8 cellular contexts compared by ENCODE assay signal in the genomic region with DNA sequence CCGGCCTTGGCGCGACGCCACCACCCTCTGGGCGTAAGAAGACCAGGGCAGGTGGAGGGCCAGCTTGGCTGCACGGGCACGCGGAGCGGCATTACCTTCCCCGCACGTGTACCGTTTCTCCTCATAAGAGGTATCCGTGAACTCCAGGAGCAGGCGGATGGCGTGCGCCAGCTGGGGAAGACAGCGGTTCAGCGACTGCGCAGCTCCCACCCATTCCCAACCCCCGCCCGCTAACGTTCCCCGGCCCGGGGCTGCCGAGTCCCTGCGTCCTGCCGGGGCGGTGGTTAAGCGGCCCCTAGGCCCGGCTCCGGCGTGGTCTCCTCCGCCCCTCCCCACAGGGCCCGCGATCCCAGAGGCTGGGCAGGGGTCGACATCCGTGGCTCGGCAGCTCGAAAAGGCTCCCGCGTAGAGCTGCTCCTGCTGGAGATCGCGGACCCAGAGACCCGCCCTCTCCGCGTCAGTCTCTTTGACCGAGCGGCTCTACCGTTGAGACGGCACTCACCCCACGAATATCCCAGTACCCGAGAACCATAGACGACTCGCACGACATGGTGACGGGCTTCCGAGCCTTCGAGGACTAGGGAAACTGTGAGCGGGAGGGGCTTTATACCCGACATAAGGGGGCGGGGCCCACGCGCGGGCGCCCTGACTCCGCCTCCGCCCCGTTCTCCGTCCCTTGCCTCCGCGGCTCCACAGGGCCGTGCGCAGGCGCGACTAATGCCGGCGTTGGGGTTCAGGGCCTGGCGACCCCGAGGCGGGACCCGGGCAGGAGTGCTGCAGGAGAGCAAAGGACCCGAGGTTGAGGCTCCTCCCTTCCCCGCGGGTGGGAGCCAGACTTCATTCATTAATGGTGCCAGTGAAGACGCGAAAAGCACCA. TPM values are rescaled to one million over a fixed set of nuclear protein-coding genes. Genes with fewer than 3 reads are reported as not detected.
DNase-seq lines count a peak whose midpoint lies in the region; ATAC-seq and TF ChIP-seq lines count a peak whose summit lies in the region.

No MANE protein-coding gene starts in this region.

- H3K9me2 ChIP-seq in PC-9 (ENCODE audit: insufficient read depth) = no peaks in the 10 kb centered on the region

- intact Hi-C loops in PC-9 (cut with micrococcal nuclease; ENCODE audit: unreplicated experiment) = no loop called here
- intact Hi-C loops in activated T-helper 2 cell treated with anti-CD3 and anti-CD28 coated beads, Interferon-gamma antibody, Interleukin-2, Interleukin-4, amounts not matched to agents 10 μg/mL and 5 μg/mL and 100 μg/mL, durations not matched to agents 14 hours and 24 hours and 36 hours (cut with micrococcal nuclease) = loop anchor here (2.0 kb wide), 1 partner anchor 53 kb away; the partner anchor contains the start of gene GSTM1
- intact Hi-C loops in natural killer cell (cut with micrococcal nuclease) = no loop called here

- H3K9me3 Mint-ChIP-seq in activated T-helper 2 cell treated with anti-CD3 and anti-CD28 coated beads, Interferon-gamma antibody, Interleukin-2, Interleukin-4, amounts not matched to agents 10 μg/mL and 5 μg/mL and 100 μg/mL, durations not matched to agents 14 hours and 24 hours and 36 hours = no peaks in the 10 kb centered on the region
- no peaks in the 10 kb centered on the region for H3K9me3 Mint-ChIP-seq in natural killer cell
- peaks cover 0 to 1% of the 10 kb centered on the region in 2 donors for H3K9me3 Mint-ChIP-seq in stimulated activated naive B cell treated with anti-CD40 and anti-IgM and Interleukin-4, amounts not matched to agents 10 μg/mL and 1 μg/mL and 100 μg/mL, for 72 hours

- peak overlapping the region; percentile 88 for H2AFZ ChIP-seq in PC-9

- peak overlapping the region; percentile 46 for H3K27ac Mint-ChIP-seq in activated T-helper 2 cell treated with anti-CD3 and anti-CD28 coated beads, Interferon-gamma antibody, Interleukin-2, Interleukin-4, amounts not matched to agents 10 μg/mL and 5 μg/mL and 100 μg/mL, durations not matched to agents 14 hours and 24 hours and 36 hours
- peak overlapping the region in 1 of 2 donors; percentile 60 for H3K27ac Mint-ChIP-seq in natural killer cell
- H3K27ac Mint-ChIP-seq in stimulated activated naive B cell treated with anti-CD40 and anti-IgM and Interleukin-4, amounts not matched to agents 10 μg/mL and 1 μg/mL and 100 μg/mL, for 72 hours = peak overlapping the region; percentile 86

- H3K4me1 Mint-ChIP-seq in activated T-helper 2 cell treated with anti-CD3 and anti-CD28 coated beads, Interferon-gamma antibody, Interleukin-2, Interleukin-4, amounts not matched to agents 10 μg/mL and 5 μg/mL and 100 μg/mL, durations not matched to agents 14 hours and 24 hours and 36 hours (ENCODE audit: low read depth) = peaks cover 8% of the 10 kb centered on the region
- peaks cover 12 to 15% of the 10 kb centered on the region in 2 donors for H3K4me1 Mint-ChIP-seq in natural killer cell
- H3K4me1 Mint-ChIP-seq in stimulated activated naive B cell treated with anti-CD40 and anti-IgM and Interleukin-4, amounts not matched to agents 10 μg/mL and 1 μg/mL and 100 μg/mL, for 72 hours = peaks cover 13 to 29% of the 10 kb centered on the region in 2 donors

- BruUV-seq in PC-9 (replicated peaks; lab: Mats Ljungman, UMichigan) = no TSS peak

- H3K36me3 ChIP-seq in PC-9 (ENCODE audit: low read depth) = peaks cover 27% of the 10 kb centered on the region

- peaks cover 15% of the 10 kb centered on the region for H3K4me1 ChIP-seq in PC-9 (replicated peaks; ENCODE audit: insufficient read depth)

- DNase-seq in ACHN (peak; percentile 66), GM19238 (ENCODE audit: insufficient read length, low spot score) (peak; percentile 69), HPDE6-E6E7 (ENCODE audit: extremely low spot score) (peak; percentile 66), PC-9 (peak; percentile 66 to 80), fibroblast of pulmonary artery (ENCODE audit: low read depth) (peak; percentile 67), natural killer cell (peak; percentile 74)
- DNase-seq in activated T-helper 2 cell treated with anti-CD3 and anti-CD28 coated beads, Interferon-gamma antibody, Interleukin-2, Interleukin-4, amounts not matched to agents 10 μg/mL and 5 μg/mL and 100 μg/mL, durations not matched to agents 14 hours and 24 hours and 36 hours (ENCODE audit: low spot score) = peak; percentile 79
- peak; percentile 54 for DNase-seq in stimulated activated naive B cell treated with anti-CD40 and anti-IgM and Interleukin-4, amounts not matched to agents 10 μg/mL and 1 μg/mL and 100 μg/mL, for 72 hours

- no peak overlapping the region for H3K27ac ChIP-seq in PC-9

- H3K27me3 Mint-ChIP-seq in activated T-helper 2 cell treated with anti-CD3 and anti-CD28 coated beads, Interferon-gamma antibody, Interleukin-2, Interleukin-4, amounts not matched to agents 10 μg/mL and 5 μg/mL and 100 μg/mL, durations not matched to agents 14 hours and 24 hours and 36 hours (ENCODE audit: low read depth) = peaks cover 19% of the 10 kb centered on the region
- peaks cover 29 to 40% of the 10 kb centered on the region in 2 donors for H3K27me3 Mint-ChIP-seq in natural killer cell (ENCODE audit: low read depth in 2 of 2)
- peaks cover 36 to 54% of the 10 kb centered on the region in 2 donors for H3K27me3 Mint-ChIP-seq in stimulated activated naive B cell treated with anti-CD40 and anti-IgM and Interleukin-4, amounts not matched to agents 10 μg/mL and 1 μg/mL and 100 μg/mL, for 72 hours

- H3K4me2 ChIP-seq in PC-9 = peak overlapping the region; percentile 87

- H3K36me3 Mint-ChIP-seq in activated T-helper 2 cell treated with anti-CD3 and anti-CD28 coated beads, Interferon-gamma antibody, Interleukin-2, Interleukin-4, amounts not matched to agents 10 μg/mL and 5 μg/mL and 100 μg/mL, durations not matched to agents 14 hours and 24 hours and 36 hours (ENCODE audit: low read depth) = no peaks in the 10 kb centered on the region
- no peaks in the 10 kb centered on the region for H3K36me3 Mint-ChIP-seq in natural killer cell
- H3K36me3 Mint-ChIP-seq in stimulated activated naive B cell treated with anti-CD40 and anti-IgM and Interleukin-4, amounts not matched to agents 10 μg/mL and 1 μg/mL and 100 μg/mL, for 72 hours = no peaks in the 10 kb centered on the region

- peak overlapping the region; percentile 79 for H3K4me3 Mint-ChIP-seq in activated T-helper 2 cell treated with anti-CD3 and anti-CD28 coated beads, Interferon-gamma antibody, Interleukin-2, Interleukin-4, amounts not matched to agents 10 μg/mL and 5 μg/mL and 100 μg/mL, durations not matched to agents 14 hours and 24 hours and 36 hours (ENCODE audit: low read depth)
- H3K4me3 Mint-ChIP-seq in natural killer cell = peak overlapping the region; percentile 72
- H3K4me3 Mint-ChIP-seq in stimulated activated naive B cell treated with anti-CD40 and anti-IgM and Interleukin-4, amounts not matched to agents 10 μg/mL and 1 μg/mL and 100 μg/mL, for 72 hours = peak overlapping the region; percentile 82 to 85

- H3F3A ChIP-seq in PC-9 (ENCODE audit: insufficient read depth, low read depth) = peaks cover 8% of the 10 kb centered on the region; the same call in 1 of the 2 replicates

- CTCF ChIA-PET in PC-9 (lab: Charles Lee) = no interaction called here

- ATAC-seq in natural killer cell = peak; percentile 95 to 98 (median 97)
- peak; percentile 92 to 95 for ATAC-seq in stimulated activated naive B cell treated with anti-CD40 and anti-IgM and Interleukin-4, amounts not matched to agents 10 μg/mL and 1 μg/mL and 100 μg/mL, for 72 hours (replicated peaks)

- H4K20me1 ChIP-seq in PC-9 (ENCODE audit: insufficient read depth) = no peaks in the 10 kb centered on the region

- H3K27me3 ChIP-seq in PC-9 (ENCODE audit: insufficient read depth, low read depth) = no peaks in the 10 kb centered on the region

- in situ Hi-C loops in ACHN (cut with HindIII; ENCODE audit: low pct_ligation_motif_present, low pct_unique_long_range_greater_than_20kb, low sequenced_read_pairs) = no loop called here

- POLR2A ChIA-PET in PC-9 (lab: Charles Lee; ENCODE audit: unreplicated experiment) = interaction anchor here (0.6 to 1.1 kb wide), 3 partner anchors 84 to 243 kb away, joined by 3 to 10 read pairs (median 3); partner anchors contain the start of gene GSTM4

- H3K4me3 ChIP-seq in PC-9 (peak overlapping the region; percentile 59), fibroblast of pulmonary artery (replicated peaks; ENCODE audit: low read depth, low read length) (peak overlapping the region; percentile 71)

- H3K9me3 ChIP-seq in PC-9 (ENCODE audit: insufficient read depth, low read depth) = no peaks in the 10 kb centered on the region

- TF ChIP-seq CTCF in PC-9 (conservative IDR thresholded peaks at IDR 0.05) = no peak
- no peak for TF ChIP-seq CTCF in fibroblast of pulmonary artery (IDR thresholded peaks at IDR 0.05; ENCODE audit: low read length, missing control alignments)
- no peak for TF ChIP-seq CTCF in natural killer cell (IDR thresholded peaks at IDR 0.05)

- H3K79me2 ChIP-seq in PC-9 (ENCODE audit: low read depth) = peaks cover 10% of the 10 kb centered on the region; the same call in 1 of the 2 replicates

RNA-seq across cellular contexts. Expression of gene GSTM3, which starts 0.9 kb away (rescaled TPM):
- total RNA-seq in PC-9 (2021) (101 and 110 TPM in 2 replicates), natural killer cell (1 to 10 TPM; 1.7 to 3.0 (median 3.0) TPM)
- total RNA-seq in activated T-helper 2 cell treated with anti-CD3 and anti-CD28 coated beads, Interferon-gamma antibody, Interleukin-2, Interleukin-4, amounts not matched to agents 10 μg/mL and 5 μg/mL and 100 μg/mL, durations not matched to agents 14 hours and 24 hours and 36 hours = 11.2 and 13.6 TPM in 2 replicates

RNA-seq across cellular contexts. Expression of gene EPS8L3, which starts 23.7 kb away (rescaled TPM):
- total RNA-seq in PC-9 (2021) (0.68 and 1.2 TPM in 2 replicates), natural killer cell (under 1 TPM in 1 of 3 donors, not detected in 2; 0.47 TPM)
- not detected in 2 replicates for total RNA-seq in activated T-helper 2 cell treated with anti-CD3 and anti-CD28 coated beads, Interferon-gamma antibody, Interleukin-2, Interleukin-4, amounts not matched to agents 10 μg/mL and 5 μg/mL and 100 μg/mL, durations not matched to agents 14 hours and 24 hours and 36 hours

RNA-seq across cellular contexts. Expression of gene GSTM5, which starts 27.9 kb away (rescaled TPM):
- not detected in 2 replicates for total RNA-seq in PC-9 (2021)
- total RNA-seq in activated T-helper 2 cell treated with anti-CD3 and anti-CD28 coated beads, Interferon-gamma antibody, Interleukin-2, Interleukin-4, amounts not matched to agents 10 μg/mL and 5 μg/mL and 100 μg/mL, durations not matched to agents 14 hours and 24 hours and 36 hours = 0.09 and 0.46 TPM in 2 replicates
- total RNA-seq in natural killer cell = under 1 TPM in 2 of 3 donors, not detected in 1; 0.07 to 0.35 TPM

RNA-seq across cellular contexts. Expression of gene GSTM1, which starts 52.4 kb away (rescaled TPM):
- total RNA-seq in PC-9 (2021) (not detected in 2 replicates), natural killer cell (10 to 100 TPM in 2 of 3 donors, not detected in 1; 31.9 to 34.7 TPM)
- 112 and 113 TPM in 2 replicates for total RNA-seq in activated T-helper 2 cell treated with anti-CD3 and anti-CD28 coated beads, Interferon-gamma antibody, Interleukin-2, Interleukin-4, amounts not matched to agents 10 μg/mL and 5 μg/mL and 100 μg/mL, durations not matched to agents 14 hours and 24 hours and 36 hours
